Comparison of ENCODE assay signal across 9 cellular contexts in the genomic region with DNA sequence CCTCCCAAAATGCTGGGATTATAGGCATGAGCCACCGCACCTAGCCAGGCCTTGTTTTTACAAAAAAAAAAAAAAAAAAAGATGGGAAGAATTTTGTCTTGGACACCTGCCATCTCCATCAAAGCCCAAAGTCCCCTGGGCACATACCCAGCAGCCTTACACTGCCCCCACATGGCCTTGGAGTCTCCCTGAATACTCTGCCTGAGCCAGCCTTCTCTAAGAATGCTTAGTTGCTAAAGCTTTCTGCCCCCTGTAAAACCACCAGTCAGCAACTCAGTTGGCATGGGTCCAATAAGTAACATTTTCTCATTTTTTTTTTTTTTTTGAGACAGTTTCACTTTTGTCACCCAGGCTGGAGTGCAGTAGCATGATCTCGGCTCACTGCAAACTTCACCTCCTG. TPM values are rescaled to one million over a fixed set of nuclear protein-coding genes. Genes with fewer than 3 reads are reported as not detected.
DNase-seq lines count a peak whose midpoint lies in the region; ATAC-seq and TF ChIP-seq lines count a peak whose summit lies in the region.
"Had no signal": no experiment of that assay in that cellular context is flagged by ENCODE, and none has a peak within 500 bp of the region (broad histone marks: within the 10 kb centered on the region; RNA-seq: fewer than 3 reads in every experiment).

No MANE protein-coding gene starts in this region.

- peak in 2 of 3 experiments; percentile 15 to 19; a peak in 2 of 6 replicates for TF ChIP-seq CTCF in HCT116 (IDR thresholded peaks at IDR 0.05 in 2 of 3, conservative IDR thresholded peaks at IDR 0.05 in 1 of 3; ENCODE audit: borderline replicate concordance in 1 of 3, insufficient read depth in 1 of 3, low read depth in 2 of 3, low read length in 2 of 3)
- peak; percentile 35 for TF ChIP-seq CTCF in kidney epithelial cell (IDR thresholded peaks at IDR 0.05; ENCODE audit: insufficient read depth, low read length, poor library complexity, severe bottlenecking)

- no peaks in the 10 kb centered on the region for H3K27me3 Mint-ChIP-seq in activated T-cell treated with anti-CD3 and anti-CD28 coated beads, Interleukin-2, amount 50 U/mL, for 4 hours (ENCODE audit: low read depth)

- no peaks in the 10 kb centered on the region for H3K4me1 Mint-ChIP-seq in activated T-cell treated with anti-CD3 and anti-CD28 coated beads, Interleukin-2, amount 50 U/mL, for 4 hours (ENCODE audit: low read depth)

- no peak overlapping the region for H3K4me3 Mint-ChIP-seq in activated T-cell treated with anti-CD3 and anti-CD28 coated beads, Interleukin-2, amount 50 U/mL, for 4 hours

- H3K4me1 ChIP-seq in HCT116 (ENCODE audit: control insufficient read depth in 1 of 2, insufficient read depth in 2 of 2, low read length in 2 of 2), result peaks cover 0 to 14% of the 10 kb centered on the region in 2 experiments; a peak in 2 of 4 replicates

- POLR2A ChIA-PET in HCT116 (lab: Charles Lee), result no interaction called here

- no peak overlapping the region for H2AFZ ChIP-seq in HCT116 (ENCODE audit: low read depth, low read length, poor library complexity, severe bottlenecking)

- CTCF ChIA-PET in HCT116 (lab: Charles Lee), result interaction anchor here (0.6 kb wide), 1 partner anchor 628 kb away, joined by 3 read pairs; no protein-coding TSS in a partner anchor

- BruUV-seq in HCT116 (replicated peaks; lab: Mats Ljungman, UMichigan), result no TSS peak

- no peaks in the 10 kb centered on the region for H3K36me3 ChIP-seq in HCT116 (ENCODE audit: control insufficient read depth in 1 of 2, insufficient read depth in 2 of 2, low read length in 2 of 2)
- H3K36me3 ChIP-seq in kidney epithelial cell (ENCODE audit: control insufficient read depth, insufficient read depth, low read length), result no peaks in the 10 kb centered on the region

- no peaks in the 10 kb centered on the region for H3K9me2 ChIP-seq in HCT116 (ENCODE audit: insufficient read depth)

- no peak overlapping the region for H3K27ac ChIP-seq in HCT116 (ENCODE audit: low read depth, low read length)

- H3K4me3 ChIP-seq in HCT116 (replicated peaks in 1 of 2; ENCODE audit: low read depth in 1 of 2, low read length in 2 of 2) (no peak overlapping the region), kidney epithelial cell (ENCODE audit: low read depth, low read length) (no peak overlapping the region)
- H3K4me3 ChIP-seq: lung had no signal

- peak; percentile 56; the same call in 1 of the 2 replicates for ATAC-seq in HCT116
- no peak for ATAC-seq in activated T-cell treated with anti-CD3 and anti-CD28 coated beads, Interleukin-2, amount 50 U/mL, for 4 hours

- H3K9me3 Mint-ChIP-seq in activated T-cell treated with anti-CD3 and anti-CD28 coated beads, Interleukin-2, amount 50 U/mL, for 4 hours, result no peaks in the 10 kb centered on the region

- H3K79me2 ChIP-seq in HCT116 (ENCODE audit: insufficient read depth, low read length), result no peaks in the 10 kb centered on the region

- no peak for TF ChIP-seq POLR2A in HCT116 (IDR thresholded peaks at IDR 0.05; ENCODE audit: borderline replicate concordance, extremely low read depth, insufficient read depth, insufficient read length)

- H3K36me3 Mint-ChIP-seq in activated T-cell treated with anti-CD3 and anti-CD28 coated beads, Interleukin-2, amount 50 U/mL, for 4 hours (ENCODE audit: insufficient read depth), result no peaks in the 10 kb centered on the region

- RAD21 ChIA-PET in HCT116 (lab: Charles Lee; ENCODE audit: low non-redundant PET in 1 of 2, low total read pairs in 2 of 2, uncharacterized antibody in 2 of 2, unreplicated experiment in 2 of 2), result no interaction called here

- no peaks in the 10 kb centered on the region for H3K9me3 ChIP-seq in HCT116 (ENCODE audit: control insufficient read depth in 1 of 2, insufficient read depth in 1 of 2, low read depth in 1 of 2, low read length in 2 of 2)

- H3K9ac ChIP-seq in HCT116 (ENCODE audit: low read length), result no peak overlapping the region

- H3K27me3 ChIP-seq in HCT116 (ENCODE audit: insufficient read depth, low read length), result no peaks in the 10 kb centered on the region
- no peaks in the 10 kb centered on the region for H3K27me3 ChIP-seq in kidney epithelial cell (ENCODE audit: control insufficient read depth, insufficient read depth, low read length)

- DNase-seq in COR-L47 (lab: John Stamatoyannopoulos, UW) (peak; percentile 28), HCT116 (ENCODE audit: low read depth, low spot score) (no peak), UCSD-AML1 (lab: John Stamatoyannopoulos, UW; ENCODE audit: unreplicated experiment) (peak; percentile 26), kidney epithelial cell (ENCODE audit: low read depth) (no peak), HPDE6-E6E7 (ENCODE audit: extremely low spot score) (no peak), middle frontal gyrus (ENCODE audit: extremely low spot score, low spot score) (no peak)
- no peak for DNase-seq in activated T-cell treated with anti-CD3 and anti-CD28 coated beads, Interleukin-2, amount 50 U/mL, for 4 hours
- DNase-seq in stimulated activated CD4-positive, alpha-beta T cell treated with anti-CD3 and anti-CD28 coated beads, Interleukin-1b, Interleukin-23, amount 100 ng/mL, for 48 hours, result no peak

- TF ChIP-seq RAD21 in HCT116 (IDR thresholded peaks at IDR 0.05; ENCODE audit: low read depth), result 0 out of 2 replicates have a peak, but pooled peaks have one; percentile 28

- H3K4me2 ChIP-seq in HCT116 (ENCODE audit: low read length), result no peak overlapping the region

- intact Hi-C loops in HCT116 (cut with micrococcal nuclease), result no loop called here

- H4K20me1 ChIP-seq in HCT116 (ENCODE audit: insufficient read depth), result no peaks in the 10 kb centered on the region

TF ChIP-seq in HCT116, 20 proteins besides CTCF, POLR2A, EP300 and RAD21:
- peak; percentile 12 for TF ChIP-seq TCF7L2 (IDR thresholded peaks at IDR 0.05; ENCODE audit: borderline replicate concordance, extremely low read depth, insufficient read depth, insufficient read length)
- TF ChIP-seq, protein P1, sequence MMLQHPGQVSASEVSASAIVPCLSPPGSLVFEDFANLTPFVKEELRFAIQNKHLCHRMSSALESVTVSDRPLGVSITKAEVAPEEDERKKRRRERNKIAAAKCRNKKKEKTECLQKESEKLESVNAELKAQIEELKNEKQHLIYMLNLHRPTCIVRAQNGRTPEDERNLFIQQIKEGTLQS (IDR thresholded peaks at IDR 0.05), result no peak

RNA-seq across cellular contexts. Expression of gene SPC25, which starts 40.6 kb away (rescaled TPM):
- total RNA-seq in HCT116 (2021; ENCODE audit: unreplicated experiment) (29.8 TPM), kidney epithelial cell (1.8 and 2.0 TPM in 2 replicates)
- 14.0 and 21.2 TPM in 2 replicates for polyA plus RNA-seq in HCT116 (2012)
- 1 to 10 TPM; 2.1 to 3.7 (median 2.4) TPM for total RNA-seq in activated T-cell treated with anti-CD3 and anti-CD28 coated beads, Interleukin-2, amount 50 U/mL, for 4 hours

RNA-seq across cellular contexts. Expression of gene NOSTRIN, which starts 47.2 kb away (rescaled TPM):
- total RNA-seq in HCT116 (2021; ENCODE audit: unreplicated experiment), result 3.1 TPM
- polyA plus RNA-seq in HCT116 (2012), result 1.3 and 1.9 TPM in 2 replicates
- 0.42 and 0.89 TPM in 2 replicates for total RNA-seq in kidney epithelial cell
- under 1 TPM; 0.15 to 0.32 (median 0.22) TPM for total RNA-seq in activated T-cell treated with anti-CD3 and anti-CD28 coated beads, Interleukin-2, amount 50 U/mL, for 4 hours

RNA-seq across cellular contexts. Expression of gene G6PC2, which starts 51.5 kb away (rescaled TPM):
- total RNA-seq in HCT116 (2021; ENCODE audit: unreplicated experiment), result not detected
- polyA plus RNA-seq in HCT116 (2012), result not detected in 2 replicates
- total RNA-seq in kidney epithelial cell, result not detected in 2 replicates
- not detected for total RNA-seq in activated T-cell treated with anti-CD3 and anti-CD28 coated beads, Interleukin-2, amount 50 U/mL, for 4 hours

Comparison
In these comparisons a context has a peak if more than half of its experiments do, and no peak if none do; other contexts are left out.
1. DNase-seq: peak in COR-L47 (single experiment) and UCSD-AML1 (single experiment); none in HCT116 (single experiment), kidney epithelial cell (single experiment), HPDE6-E6E7 (single experiment), activated T-cell treated with anti-CD3 and anti-CD28 coated beads, Interleukin-2, amount 50 U/mL, for 4 hours (single experiment), stimulated activated CD4-positive, alpha-beta T cell treated with anti-CD3 and anti-CD28 coated beads, Interleukin-1b, Interleukin-23, amount 100 ng/mL, for 48 hours (single experiment) and middle frontal gyrus (single experiment).